In the genomic region with DNA sequence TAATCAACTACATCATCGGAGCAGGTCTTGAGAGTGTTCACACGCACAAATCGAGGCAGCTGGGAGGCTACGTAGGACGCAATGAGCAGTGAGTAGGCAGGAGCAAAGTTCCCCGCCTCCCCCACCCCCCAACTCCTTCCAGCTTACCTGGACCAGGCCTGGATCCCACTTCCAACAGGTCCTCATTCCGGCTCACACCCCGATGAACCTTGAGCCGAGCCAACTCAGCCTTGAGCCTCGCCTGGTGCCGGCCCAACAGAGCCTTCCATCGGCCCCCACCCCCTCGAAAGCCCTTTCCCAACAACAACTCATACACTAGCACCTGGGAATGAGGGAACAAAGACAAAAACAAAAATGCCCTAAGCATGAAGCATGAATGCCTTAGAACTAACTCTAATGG, we compare ENCODE assay signal across 11 cellular contexts. TPM values are rescaled to one million over a fixed set of nuclear protein-coding genes. Genes with fewer than 3 reads are reported as not detected.
DNase-seq lines count a peak whose midpoint lies in the region; ATAC-seq and TF ChIP-seq lines count a peak whose summit lies in the region.
"Had no signal": no experiment of that assay in that cellular context is flagged by ENCODE, and none has a peak within 500 bp of the region (broad histone marks: within the 10 kb centered on the region; RNA-seq: fewer than 3 reads in every experiment).

No MANE protein-coding gene starts in this region.

- H4K20me1 ChIP-seq in DOHH2 (ENCODE audit: control insufficient read depth, insufficient read depth, low read depth, low read length) (peaks cover 6% of the 10 kb centered on the region; the same call in 1 of the 2 replicates), Loucy (ENCODE audit: insufficient read depth, low read length, poor library complexity, severe bottlenecking) (peaks cover 15% of the 10 kb centered on the region)

- H3K9ac ChIP-seq in Loucy (ENCODE audit: low read depth, low read length, poor library complexity, severe bottlenecking): peak overlapping the region; percentile 88
- no peak overlapping the region for H3K9ac ChIP-seq in duodenal mucosa (ENCODE audit: low read depth in 1 of 2, low read length in 2 of 2)

- H3K9me2 ChIP-seq in DOHH2 (replicated peaks; ENCODE audit: control insufficient read depth, low read length): no peaks in the 10 kb centered on the region
- no peaks in the 10 kb centered on the region for H3K9me2 ChIP-seq in Loucy (replicated peaks; ENCODE audit: low read depth, low read length)

- H3K36me3 ChIP-seq in DOHH2 (ENCODE audit: control insufficient read depth, low read length) (peaks cover 48% of the 10 kb centered on the region), Loucy (ENCODE audit: insufficient read depth, low read length) (peaks cover 11% of the 10 kb centered on the region; the same call in 1 of the 2 replicates), duodenal mucosa (ENCODE audit: control insufficient read depth in 1 of 2, insufficient read depth in 2 of 2, low read length in 2 of 2) (peaks cover 3 to 31% of the 10 kb centered on the region in 2 donors)

- peak overlapping the region; percentile 72 for H3K4me2 ChIP-seq in DOHH2 (ENCODE audit: low read length)
- H3K4me2 ChIP-seq in Loucy (ENCODE audit: low read depth, low read length, poor library complexity, severe bottlenecking): peak overlapping the region; percentile 82

- H3K9me3 Mint-ChIP-seq in osteocyte (ENCODE audit: unreplicated experiment): no peaks in the 10 kb centered on the region

- H3K36me3 Mint-ChIP-seq in osteocyte (ENCODE audit: unreplicated experiment): peaks cover 11% of the 10 kb centered on the region

- H3K9me3 ChIP-seq in DOHH2 (ENCODE audit: control insufficient read depth, insufficient read depth, low read length) (no peaks in the 10 kb centered on the region), Loucy (ENCODE audit: insufficient read depth, low read depth, low read length) (no peaks in the 10 kb centered on the region), duodenal mucosa (ENCODE audit: control insufficient read depth in 1 of 2, low read length in 2 of 2) (no peaks in the 10 kb centered on the region)

- DNase-seq in osteocyte (ENCODE audit: extremely low spot score, unreplicated experiment) (no peak), substantia nigra (lab: John Stamatoyannopoulos, UW) (no peak), NCI-H524 treated with DMSO at 0.1 percent for 48 hours (lab: John Stamatoyannopoulos, UW) (no peak), mesenteric fat pad (ENCODE audit: low spot score) (no peak)
- DNase-seq: left cardiac atrium, NCI-H524 had no signal

- H3K4me3 ChIP-seq in DOHH2 (ENCODE audit: low read length): peak overlapping the region; percentile 78
- peak overlapping the region; percentile 94 for H3K4me3 ChIP-seq in Loucy (ENCODE audit: low read length, poor library complexity, severe bottlenecking)
- peak overlapping the region; percentile 78 to 87 for H3K4me3 ChIP-seq in duodenal mucosa (ENCODE audit: low read depth in 1 of 2, low read length in 2 of 2)

- H3K4me1 Mint-ChIP-seq in osteocyte (ENCODE audit: unreplicated experiment): peaks cover 14% of the 10 kb centered on the region

- H3K27me3 Mint-ChIP-seq in osteocyte (ENCODE audit: unreplicated experiment): no peaks in the 10 kb centered on the region

- H2AFZ ChIP-seq in Loucy (ENCODE audit: low read length): no peak overlapping the region

- H3K27ac ChIP-seq in DOHH2 (ENCODE audit: low read depth, low read length) (no peak overlapping the region), duodenal mucosa (ENCODE audit: low read depth, low read length) (no peak overlapping the region), substantia nigra (ENCODE audit: low read depth, low read length, poor library complexity, severe bottlenecking) (no peak overlapping the region)

- H3K79me2 ChIP-seq in DOHH2 (ENCODE audit: control insufficient read depth, low read length) (peaks cover 36% of the 10 kb centered on the region), Loucy (ENCODE audit: insufficient read depth, low read length) (peaks cover 38% of the 10 kb centered on the region)

- H3K4me1 ChIP-seq in DOHH2 (ENCODE audit: control insufficient read depth, low read length) (peaks cover 20% of the 10 kb centered on the region), Loucy (ENCODE audit: insufficient read depth, low read length, poor library complexity, severe bottlenecking) (peaks cover 17% of the 10 kb centered on the region), duodenal mucosa (ENCODE audit: control insufficient read depth in 1 of 2, insufficient read depth in 2 of 2, low read length in 2 of 2) (peaks cover 4 to 9% of the 10 kb centered on the region in 2 donors)

- peak overlapping the region; percentile 90 for H3K4me3 Mint-ChIP-seq in osteocyte (ENCODE audit: unreplicated experiment)

- H3K27ac Mint-ChIP-seq in osteocyte (ENCODE audit: unreplicated experiment): peak overlapping the region; percentile 86

- ATAC-seq in GM21717 (IDR thresholded peaks at IDR 0.05; ENCODE audit: unreplicated experiment): no peak

- TF ChIP-seq CTCF in DOHH2 (IDR thresholded peaks at IDR 0.05; ENCODE audit: low read depth, low read length, poor library complexity, severe bottlenecking): no peak
- no peak for TF ChIP-seq CTCF in Loucy (conservative IDR thresholded peaks at IDR 0.05; ENCODE audit: low read length)
- TF ChIP-seq CTCF in osteocyte (IDR thresholded peaks at IDR 0.05): no peak

- H3K27me3 ChIP-seq in DOHH2 (ENCODE audit: control insufficient read depth, low read length) (no peaks in the 10 kb centered on the region), Loucy (ENCODE audit: insufficient read depth, low read length, poor library complexity, severe bottlenecking) (no peaks in the 10 kb centered on the region), duodenal mucosa (ENCODE audit: control insufficient read depth in 1 of 2, insufficient read depth in 2 of 2, low read length in 2 of 2) (no peaks in the 10 kb centered on the region)

- no peaks in the 10 kb centered on the region for H3F3A ChIP-seq in DOHH2 (ENCODE audit: control insufficient read depth, insufficient read depth)
- no peaks in the 10 kb centered on the region for H3F3A ChIP-seq in Loucy (ENCODE audit: low read depth)

RNA-seq across cellular contexts. Expression of a gene that starts 1.2 kb away (rescaled TPM):
- 16.8 and 22.6 TPM in 2 replicates for total RNA-seq in osteocyte
- total RNA-seq in mesenteric fat pad: 19.1 TPM

RNA-seq across cellular contexts. Expression of a gene that starts 20.4 kb away (rescaled TPM):
- total RNA-seq in osteocyte (not detected in 2 replicates), mesenteric fat pad (0.71 TPM)
- total RNA-seq: activated CD8-positive, alpha-beta memory T cell treated with anti-CD3 and anti-CD28 coated beads for 36 hours had no signal

RNA-seq across cellular contexts. Expression of a gene that starts 20.5 kb away (rescaled TPM):
- not detected in 2 replicates for total RNA-seq in osteocyte
- not detected for total RNA-seq in mesenteric fat pad
- total RNA-seq: activated CD8-positive, alpha-beta memory T cell treated with anti-CD3 and anti-CD28 coated beads for 36 hours; left cardiac atrium had no signal
